ENCODE assay signal across 11 cellular contexts in genomic region chr7:106070201-106070551, GRCh38. TPM values are rescaled to one million over a fixed set of nuclear protein-coding genes. Genes with fewer than 3 reads are reported as not detected.
DNase-seq lines count a peak whose midpoint lies in the region; ATAC-seq and TF ChIP-seq lines count a peak whose summit lies in the region.
"Had no signal": no experiment of that assay in that cellular context is flagged by ENCODE, and none has a peak within 500 bp of the region (broad histone marks: within the 10 kb centered on the region; RNA-seq: fewer than 3 reads in every experiment).

No MANE protein-coding gene starts in this region.

- no peaks in the 10 kb centered on the region for H3K79me1 ChIP-seq in H9 (ENCODE audit: insufficient read depth, low read depth, low read length, poor library complexity, severe bottlenecking)

- peaks cover 15 to 17% of the 10 kb centered on the region in 2 experiments for H3K4me1 Mint-ChIP-seq in H9

- no peak overlapping the region for H3K18ac ChIP-seq in H9 (ENCODE audit: insufficient read length, low read depth, low read length)

- H3K9me3 ChIP-seq in PC-3 (ENCODE audit: low read length) (no peaks in the 10 kb centered on the region), stomach (no peaks in the 10 kb centered on the region), H9 (ENCODE audit: control insufficient read depth, low read depth, low read length) (no peaks in the 10 kb centered on the region)
- H3K9me3 ChIP-seq: thoracic aorta had no signal

- no peak overlapping the region for H3K9ac ChIP-seq in PC-3 (ENCODE audit: low read length)
- no peak overlapping the region for H3K9ac ChIP-seq in H9 (ENCODE audit: extremely low read depth, insufficient read length, low read length)

- H2AFZ ChIP-seq in PC-3 (ENCODE audit: low read length) = no peak overlapping the region
- no peak overlapping the region for H2AFZ ChIP-seq in H9 (ENCODE audit: low read length)

- no peak overlapping the region for H3K4ac ChIP-seq in H9 (ENCODE audit: low read depth, low read length)

- no TSS peak for BruUV-seq in PC-3 (replicated peaks; lab: Mats Ljungman, UMichigan)

- no peaks in the 10 kb centered on the region for H4K20me1 ChIP-seq in PC-3 (ENCODE audit: low read length)
- no peaks in the 10 kb centered on the region for H4K20me1 ChIP-seq in H9 (ENCODE audit: control insufficient read depth, insufficient read depth, insufficient read length)

- intact Hi-C loops in PC-3 (cut with micrococcal nuclease) (no loop called here), stomach (cut with DNase I; ENCODE audit: low total_unique reads) (no loop called here)

- ATAC-seq in PC-3 = no peak

- H3K27me3 ChIP-seq in PC-3 (ENCODE audit: low read length) (no peaks in the 10 kb centered on the region), stomach (no peaks in the 10 kb centered on the region), H9 (ENCODE audit: insufficient read depth, low read length) (no peaks in the 10 kb centered on the region)

- DNase-seq in NCI-H1092 treated with DMSO at 0.1 percent for 48 hours (lab: John Stamatoyannopoulos, UW) (peak; percentile 56), NCI-H1092 (lab: John Stamatoyannopoulos, UW) (no peak), PC-3 (peak; percentile 61), glomerular visceral epithelial cell (ENCODE audit: extremely low spot score) (peak; percentile 26), stomach (peak; percentile 85), GOT3 (lab: John Stamatoyannopoulos, UW) (no peak), H9 (no peak), NCI-H1417 treated with DMSO at 0.1 percent for 48 hours (lab: John Stamatoyannopoulos, UW) (no peak)
- DNase-seq: 8988T; activated T-cell treated with anti-CD3 and anti-CD28 coated beads, Interleukin-2, amount 50 U/mL, for 1 hour had no signal

- H3K4me1 ChIP-seq in PC-3 (ENCODE audit: insufficient read depth, low read length) = peaks cover 53% of the 10 kb centered on the region
- H3K4me1 ChIP-seq in stomach = peaks cover 46 to 71% (median 58%) of the 10 kb centered on the region in 4 donors
- H3K4me1 ChIP-seq in H9 (ENCODE audit: insufficient read depth, low read length) = no peaks in the 10 kb centered on the region; the same call in 1 of the 2 replicates

- no peak overlapping the region; the same call in 1 of the 2 replicates for H3K14ac ChIP-seq in H9 (ENCODE audit: insufficient read depth, low read length)

- WGBS in stomach, 5 donors = 31 to 58% (median 53%) methylated on average over 3 to 5 of the region's 5 CpGs
- WGBS in H9 (ENCODE audit: extremely low coverage, insufficient read length, low lambda C conversion rate) = no CpG with 5 or more reads among the region's 5 CpGs

- CTCF ChIA-PET in PC-3 (lab: Charles Lee) = no interaction called here

- no peaks in the 10 kb centered on the region for H3K27me3 Mint-ChIP-seq in H9 (ENCODE audit: low read depth)

- H2BK5ac ChIP-seq in H9 (ENCODE audit: insufficient read length, low read length) = no peak overlapping the region

- H2BK12ac ChIP-seq in H9 (ENCODE audit: insufficient read length, low read depth, low read length) = no peak overlapping the region

- H4K91ac ChIP-seq in H9 (ENCODE audit: insufficient read length, low read depth, low read length) = no peak overlapping the region

- TF ChIP-seq CTCF in PC-3 (conservative IDR thresholded peaks at IDR 0.05; ENCODE audit: low read depth, low read length) (no peak), stomach (IDR thresholded peaks at IDR 0.05) (no peak), H9 (conservative IDR thresholded peaks at IDR 0.05) (no peak)

- POLR2A ChIA-PET in PC-3 (lab: Charles Lee; ENCODE audit: unreplicated experiment) = no interaction called here

- H3K79me2 ChIP-seq in PC-3 (ENCODE audit: low read length) (no peaks in the 10 kb centered on the region), H9 (ENCODE audit: insufficient read depth, low read length) (no peaks in the 10 kb centered on the region)

- no peak overlapping the region for H4K8ac ChIP-seq in H9 (replicated peaks; ENCODE audit: insufficient read length, low read depth, low read length)

- H3K9me2 ChIP-seq in PC-3 (replicated peaks; ENCODE audit: low read length) = no peaks in the 10 kb centered on the region

- no peak overlapping the region for H2BK15ac ChIP-seq in H9 (ENCODE audit: low read depth, low read length)

- H3T11ph ChIP-seq in H9 (ENCODE audit: low read length) = no peak overlapping the region

- H3K36me3 ChIP-seq in PC-3 (ENCODE audit: low read depth, low read length) = no peaks in the 10 kb centered on the region
- H3K36me3 ChIP-seq in stomach = no peaks in the 10 kb centered on the region
- H3K36me3 ChIP-seq: thoracic aorta had no signal

- TF ChIP-seq POLR2A in stomach (IDR thresholded peaks at IDR 0.05) = no peak

- H2AK5ac ChIP-seq in H9 (ENCODE audit: insufficient read length, low read length) = no peak overlapping the region

- H3K36me3 Mint-ChIP-seq in H9 (ENCODE audit: insufficient read depth in 1 of 3, low read depth in 3 of 3) = no peaks in the 10 kb centered on the region

- H3K27ac ChIP-seq in PC-3 (ENCODE audit: low read length) (no peak overlapping the region), stomach (peak overlapping the region; percentile 49 to 88 (median 79)), H9 (ENCODE audit: insufficient read length, low read depth, low read length) (no peak overlapping the region)
- H3K27ac ChIP-seq: thoracic aorta had no signal

- H2BK20ac ChIP-seq in H9 (ENCODE audit: low read depth, low read length, poor library complexity, severe bottlenecking) = no peak overlapping the region

- H3F3A ChIP-seq in PC-3 (ENCODE audit: low read length, unreplicated experiment) = peaks cover 5% of the 10 kb centered on the region

- H2BK120ac ChIP-seq in H9 (ENCODE audit: low read depth, low read length, poor library complexity, severe bottlenecking) = no peak overlapping the region

- no peak overlapping the region for H3K27ac Mint-ChIP-seq in H9

- no peaks in the 10 kb centered on the region for H3K23me2 ChIP-seq in H9 (ENCODE audit: insufficient read length, low read depth, low read length, poor library complexity, severe bottlenecking)

- TF ChIP-seq EP300 in stomach (IDR thresholded peaks at IDR 0.05) = no peak

- no peaks in the 10 kb centered on the region for H3K9me3 Mint-ChIP-seq in H9

- no peak overlapping the region for H3K56ac ChIP-seq in H9 (ENCODE audit: insufficient read length, low read depth, low read length)

- H3K4me3 Mint-ChIP-seq in H9 = no peak overlapping the region

- H3K4me3 ChIP-seq in PC-3 (ENCODE audit: low read length) = no peak overlapping the region
- H3K4me3 ChIP-seq in stomach = no peak overlapping the region
- H3K4me3 ChIP-seq: thoracic aorta had no signal

- H3K23ac ChIP-seq in H9 (ENCODE audit: insufficient read length, low read depth, low read length) = no peak overlapping the region

- no peak overlapping the region for H4K5ac ChIP-seq in H9 (ENCODE audit: insufficient read length, low read depth, low read length)

- H3K4me2 ChIP-seq in PC-3 (ENCODE audit: low read length) (no peak overlapping the region), H9 (ENCODE audit: insufficient read depth, insufficient read length, low read length) (no peak overlapping the region)

RNA-seq across cellular contexts. Expression of gene SYPL1, which starts 41.9 kb away (rescaled TPM):
- 45.9 and 57.9 TPM in 2 replicates for total RNA-seq in PC-3 (2014; rRNA removed)
- total RNA-seq in stomach = 100 to 1,000 TPM in 3 of 5 donors, 10 to 100 TPM in 1, 1 to 10 TPM in 1; 5.2 to 157 (median 103) TPM
- 10 to 100 TPM; 42.2 to 80.0 (median 49.9) TPM for polyA plus RNA-seq in stomach
- total RNA-seq in H9 (2021) = 39.2 and 41.9 TPM in 2 replicates

Comparison
In these comparisons a context has a peak if more than half of its experiments do, and no peak if none do; other contexts are left out.
1. DNase-seq: peak in NCI-H1092 treated with DMSO at 0.1 percent for 48 hours (single experiment), PC-3 (single experiment), glomerular visceral epithelial cell (single experiment) and stomach (single experiment); none in NCI-H1092 (single experiment), GOT3 (single experiment), H9 (single experiment) and NCI-H1417 treated with DMSO at 0.1 percent for 48 hours (single experiment).
2. H3K27ac ChIP-seq: peak in stomach (5 of 5); none in PC-3 (single experiment) and H9 (single experiment).